ENCODE assay signal across 25 cellular contexts in the genomic region with DNA sequence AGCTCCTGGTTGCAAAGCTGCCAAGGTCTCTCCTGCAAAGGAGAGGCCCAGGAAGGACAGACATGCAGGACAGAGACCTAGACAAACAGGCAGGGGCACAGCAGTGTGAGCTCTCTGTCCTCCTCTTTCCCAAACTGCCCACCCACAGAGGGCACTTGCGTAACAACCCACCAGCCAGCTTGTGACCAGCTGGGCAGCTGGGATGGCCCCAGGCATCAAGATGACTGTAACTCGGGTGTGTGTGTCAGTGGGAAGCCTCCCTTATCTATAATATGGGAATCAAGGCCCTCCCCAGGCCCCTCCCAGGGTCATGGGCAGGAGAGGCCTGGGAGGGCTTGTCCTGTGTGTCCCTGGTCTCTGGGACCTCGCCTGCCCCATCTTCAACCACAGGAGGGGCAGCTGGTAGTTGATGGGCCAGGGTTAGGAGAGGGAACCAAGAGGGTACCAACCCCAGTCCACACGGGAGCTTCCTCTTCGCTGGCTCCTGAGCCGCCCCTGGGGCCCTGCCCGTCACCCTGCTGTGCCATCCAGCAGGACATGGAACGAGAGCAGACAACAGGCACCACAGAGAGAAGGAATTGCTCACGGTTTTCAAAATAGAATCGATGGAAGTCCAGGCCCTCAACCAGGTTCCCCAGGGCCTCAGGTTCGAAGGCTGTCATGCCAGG. TPM values are rescaled to one million over a fixed set of nuclear protein-coding genes. Genes with fewer than 3 reads are reported as not detected.
A peak's percentile ranks its signal among the peaks of the same experiment; 100 is the strongest.
DNase-seq lines count a peak whose midpoint lies in the region; ATAC-seq and TF ChIP-seq lines count a peak whose summit lies in the region.
"Had no signal": no experiment of that assay in that cellular context is flagged by ENCODE, and none has a peak within 500 bp of the region (broad histone marks: within the 10 kb centered on the region; RNA-seq: fewer than 3 reads in every experiment).

No MANE protein-coding gene starts in this region.

- H3K4me3 ChIP-seq in AG10803 (ENCODE audit: low read length) (no peak overlapping the region), HEK293 (ENCODE audit: low read depth, low read length) (no peak overlapping the region), fibroblast of villous mesenchyme (ENCODE audit: low read depth, low read length) (no peak overlapping the region)
- H3K4me3 ChIP-seq: body of pancreas, esophagus muscularis mucosa, PC-9, sigmoid colon had no signal

- peak; percentile 74 for DNase-seq in AG10803 (ENCODE audit: low read depth)
- peak; percentile 80 for DNase-seq in fibroblast of villous mesenchyme (ENCODE audit: low read depth)
- no peak for DNase-seq in cerebellum (ENCODE audit: low spot score)
- DNase-seq in ecto neural progenitor cell (ENCODE audit: low spot score), result no peak
- DNase-seq in pons (ENCODE audit: low spot score), result no peak
- DNase-seq: activated CD4-positive, alpha-beta memory T cell treated with anti-CD3 and anti-CD28 coated beads for 36 hours; activated T-cell treated with anti-CD3 and anti-CD28 coated beads, Interleukin-2, amount 50 U/mL, for 24 hours; body of pancreas; Calu3; dermis blood vessel endothelial cell; GDM1; hypothalamus; KBM-7; midbrain; NCI-H1105 treated with DMSO at 0.1 percent for 48 hours; NCI-H774; nucleus accumbens; stimulated activated CD4-positive, alpha-beta T cell treated with anti-CD3 and anti-CD28 coated beads, Interleukin-2, amount 100 ng/mL, for 24 hours had no signal

- CTCF ChIA-PET in HEK293 (lab: Yijun Ruan, JAX), result interaction anchor here (0.5 to 1.2 kb wide), 3 partner anchors 9 to 201 kb away, joined by 3 to 9 read pairs (median 6); no protein-coding TSS in a partner anchor

- POLR2A ChIA-PET in HEK293 (lab: Yijun Ruan, JAX), result no interaction called here

- H3K9me3 ChIP-seq in HEK293 (ENCODE audit: control insufficient read depth, insufficient read depth, low read depth, low read length), result no peaks in the 10 kb centered on the region
- H3K9me3 ChIP-seq: body of pancreas, esophagus muscularis mucosa, sigmoid colon had no signal

- H3K36me3 ChIP-seq in HEK293 (ENCODE audit: control insufficient read depth in 2 of 2, insufficient read depth in 1 of 2, low read length in 2 of 2), result no peaks in the 10 kb centered on the region
- H3K36me3 ChIP-seq: sigmoid colon had no signal

- no peak overlapping the region for H3K27ac ChIP-seq in HEK293 (ENCODE audit: extremely low read depth, low read depth, low read length)
- H3K27ac ChIP-seq: body of pancreas, esophagus muscularis mucosa, PC-9, sigmoid colon had no signal

- no peak for TF ChIP-seq CTCF in AG10803 (conservative IDR thresholded peaks at IDR 0.05; ENCODE audit: low read length)
- no peak for TF ChIP-seq CTCF in HEK293 (tag by site-specific recombination; IDR thresholded peaks at IDR 0.05)
- TF ChIP-seq CTCF in fibroblast of villous mesenchyme (IDR thresholded peaks at IDR 0.05; ENCODE audit: insufficient read depth, low read depth, low read length), result no peak

- peak; percentile 26; the same call in 2 of the 3 replicates for ATAC-seq in SK-N-SH treated with all-trans-retinoic acid at 6 μM for 48 hours
- no peak for ATAC-seq in HG03039 (IDR thresholded peaks at IDR 0.05; ENCODE audit: unreplicated experiment)
- ATAC-seq: body of pancreas had no signal

- no peaks in the 10 kb centered on the region for H3K4me1 ChIP-seq in HEK293 (ENCODE audit: control insufficient read depth, insufficient read depth, low read length)
- H3K4me1 ChIP-seq: body of pancreas, esophagus muscularis mucosa, sigmoid colon had no signal

TF ChIP-seq in HEK293, 187 proteins besides CTCF, POLR2A, EP300 and RAD21:
- TF ChIP-seq ZIC2 (tag by site-specific recombination; IDR thresholded peaks at IDR 0.05), result peak; percentile 98
- TF ChIP-seq, protein P1, sequence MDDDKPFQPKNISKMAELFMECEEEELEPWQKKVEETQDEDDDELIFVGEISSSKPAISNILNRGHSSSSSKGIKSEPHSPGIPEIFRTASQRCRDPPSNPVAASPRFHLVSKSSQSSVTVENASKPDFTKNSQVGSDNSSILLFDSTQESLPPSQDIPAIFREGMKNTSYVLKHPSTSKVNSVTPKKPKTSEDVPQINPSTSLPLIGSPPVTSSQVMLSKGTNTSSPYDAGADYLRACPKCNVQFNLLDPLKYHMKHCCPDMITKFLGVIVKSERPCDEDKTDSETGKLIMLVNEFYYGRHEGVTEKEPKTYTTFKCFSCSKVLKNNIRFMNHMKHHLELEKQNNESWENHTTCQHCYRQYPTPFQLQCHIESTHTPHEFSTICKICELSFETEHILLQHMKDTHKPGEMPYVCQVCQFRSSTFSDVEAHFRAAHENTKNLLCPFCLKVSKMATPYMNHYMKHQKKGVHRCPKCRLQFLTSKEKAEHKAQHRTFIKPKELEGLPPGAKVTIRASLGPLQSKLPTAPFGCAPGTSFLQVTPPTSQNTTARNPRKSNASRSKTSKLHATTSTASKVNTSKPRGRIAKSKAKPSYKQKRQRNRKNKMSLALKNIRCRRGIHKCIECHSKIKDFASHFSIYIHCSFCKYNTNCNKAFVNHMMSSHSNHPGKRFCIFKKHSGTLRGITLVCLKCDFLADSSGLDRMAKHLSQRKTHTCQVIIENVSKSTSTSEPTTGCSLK (tag by site-specific recombination; IDR thresholded peaks at IDR 0.05), result no peak

TF ChIP-seq in SK-N-SH treated with all-trans-retinoic acid at 6 μM for 48 hours, 23 proteins besides CTCF, POLR2A, EP300 and RAD21:
- TF ChIP-seq ZC3H10 (CRISPR knock-in tag; IDR thresholded peaks at IDR 0.05) (no peak), ZFP3 (CRISPR knock-in tag; IDR thresholded peaks at IDR 0.05) (no peak), ZNF565 (CRISPR knock-in tag; conservative IDR thresholded peaks at IDR 0.05; ENCODE audit: low read depth) (no peak), TOX (CRISPR knock-in tag; IDR thresholded peaks at IDR 0.05; ENCODE audit: borderline replicate concordance) (no peak), SNAI2 (CRISPR knock-in tag; IDR thresholded peaks at IDR 0.05) (no peak), ESRRG (CRISPR knock-in tag; IDR thresholded peaks at IDR 0.05) (no peak), PPARA (CRISPR knock-in tag; IDR thresholded peaks at IDR 0.05; ENCODE audit: borderline replicate concordance) (no peak), ZNF8 (CRISPR knock-in tag; IDR thresholded peaks at IDR 0.05) (no peak), ISL1 (CRISPR knock-in tag; IDR thresholded peaks at IDR 0.05) (no peak), RARB (CRISPR knock-in tag; IDR thresholded peaks at IDR 0.05) (no peak), ARNTL (CRISPR knock-in tag; IDR thresholded peaks at IDR 0.05; ENCODE audit: borderline replicate concordance, low read depth) (no peak)
- TF ChIP-seq, protein P2, sequence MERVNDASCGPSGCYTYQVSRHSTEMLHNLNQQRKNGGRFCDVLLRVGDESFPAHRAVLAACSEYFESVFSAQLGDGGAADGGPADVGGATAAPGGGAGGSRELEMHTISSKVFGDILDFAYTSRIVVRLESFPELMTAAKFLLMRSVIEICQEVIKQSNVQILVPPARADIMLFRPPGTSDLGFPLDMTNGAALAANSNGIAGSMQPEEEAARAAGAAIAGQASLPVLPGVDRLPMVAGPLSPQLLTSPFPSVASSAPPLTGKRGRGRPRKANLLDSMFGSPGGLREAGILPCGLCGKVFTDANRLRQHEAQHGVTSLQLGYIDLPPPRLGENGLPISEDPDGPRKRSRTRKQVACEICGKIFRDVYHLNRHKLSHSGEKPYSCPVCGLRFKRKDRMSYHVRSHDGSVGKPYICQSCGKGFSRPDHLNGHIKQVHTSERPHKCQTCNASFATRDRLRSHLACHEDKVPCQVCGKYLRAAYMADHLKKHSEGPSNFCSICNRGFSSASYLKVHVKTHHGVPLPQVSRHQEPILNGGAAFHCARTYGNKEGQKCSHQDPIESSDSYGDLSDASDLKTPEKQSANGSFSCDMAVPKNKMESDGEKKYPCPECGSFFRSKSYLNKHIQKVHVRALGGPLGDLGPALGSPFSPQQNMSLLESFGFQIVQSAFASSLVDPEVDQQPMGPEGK (CRISPR knock-in tag; IDR thresholded peaks at IDR 0.05; ENCODE audit: borderline replicate concordance), result no peak
- TF ChIP-seq, protein P3, sequence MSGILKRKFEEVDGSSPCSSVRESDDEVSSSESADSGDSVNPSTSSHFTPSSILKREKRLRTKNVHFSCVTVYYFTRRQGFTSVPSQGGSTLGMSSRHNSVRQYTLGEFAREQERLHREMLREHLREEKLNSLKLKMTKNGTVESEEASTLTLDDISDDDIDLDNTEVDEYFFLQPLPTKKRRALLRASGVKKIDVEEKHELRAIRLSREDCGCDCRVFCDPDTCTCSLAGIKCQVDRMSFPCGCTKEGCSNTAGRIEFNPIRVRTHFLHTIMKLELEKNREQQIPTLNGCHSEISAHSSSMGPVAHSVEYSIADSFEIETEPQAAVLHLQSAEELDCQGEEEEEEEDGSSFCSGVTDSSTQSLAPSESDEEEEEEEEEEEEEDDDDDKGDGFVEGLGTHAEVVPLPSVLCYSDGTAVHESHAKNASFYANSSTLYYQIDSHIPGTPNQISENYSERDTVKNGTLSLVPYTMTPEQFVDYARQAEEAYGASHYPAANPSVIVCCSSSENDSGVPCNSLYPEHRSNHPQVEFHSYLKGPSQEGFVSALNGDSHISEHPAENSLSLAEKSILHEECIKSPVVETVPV (CRISPR knock-in tag; IDR thresholded peaks at IDR 0.05), result no peak
- TF ChIP-seq, protein P4, sequence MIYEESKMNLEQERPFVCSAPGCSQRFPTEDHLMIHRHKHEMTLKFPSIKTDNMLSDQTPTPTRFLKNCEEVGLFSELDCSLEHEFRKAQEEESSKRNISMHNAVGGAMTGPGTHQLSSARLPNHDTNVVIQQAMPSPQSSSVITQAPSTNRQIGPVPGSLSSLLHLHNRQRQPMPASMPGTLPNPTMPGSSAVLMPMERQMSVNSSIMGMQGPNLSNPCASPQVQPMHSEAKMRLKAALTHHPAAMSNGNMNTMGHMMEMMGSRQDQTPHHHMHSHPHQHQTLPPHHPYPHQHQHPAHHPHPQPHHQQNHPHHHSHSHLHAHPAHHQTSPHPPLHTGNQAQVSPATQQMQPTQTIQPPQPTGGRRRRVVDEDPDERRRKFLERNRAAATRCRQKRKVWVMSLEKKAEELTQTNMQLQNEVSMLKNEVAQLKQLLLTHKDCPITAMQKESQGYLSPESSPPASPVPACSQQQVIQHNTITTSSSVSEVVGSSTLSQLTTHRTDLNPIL (CRISPR knock-in tag; IDR thresholded peaks at IDR 0.05; ENCODE audit: low read depth), result no peak
TF ChIP-seq in SK-N-SH treated with all-trans-retinoic acid at 6 μM for 48 hours: peak in this region for 0.

RNA-seq across cellular contexts. Expression of gene SLC6A7, which starts 37.9 kb away (rescaled TPM):
- total RNA-seq in fibroblast of villous mesenchyme (under 0.01 TPM in 2 replicates), cerebellum (5.9 TPM)
- total RNA-seq: activated CD4-positive, alpha-beta memory T cell treated with anti-CD3 and anti-CD28 coated beads for 36 hours; body of pancreas; Calu3; dermis blood vessel endothelial cell; esophagus muscularis mucosa; kidney epithelial cell; PC-9; sigmoid colon had no signal

Comparison
In these comparisons a context has a peak if more than half of its experiments do, and no peak if none do; other contexts are left out.
1. DNase-seq: peak in AG10803 (single experiment) and fibroblast of villous mesenchyme (single experiment); none in cerebellum (single experiment), ecto neural progenitor cell (single experiment) and pons (single experiment).